ENCODE assay signal across 21 cellular contexts in the genomic region with DNA sequence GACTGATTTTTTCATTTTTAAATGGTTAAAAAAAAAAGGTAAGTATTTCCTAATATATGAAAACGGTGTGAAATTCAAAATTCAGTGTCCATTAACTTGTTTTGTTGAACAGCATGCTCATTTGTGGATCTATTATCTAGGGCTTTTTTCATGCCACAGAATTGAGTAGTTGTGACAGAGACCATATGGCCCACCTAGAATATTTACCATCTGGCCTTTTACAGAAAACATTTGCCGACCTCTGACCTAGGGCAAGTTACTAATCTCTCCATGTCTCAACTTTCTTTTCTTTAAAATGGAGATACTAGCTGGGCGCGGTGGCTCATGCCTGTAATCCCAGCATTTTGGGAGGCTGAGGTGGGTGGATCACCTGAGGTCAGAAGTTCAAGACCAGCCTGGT. TPM values are rescaled to one million over a fixed set of nuclear protein-coding genes. Genes with fewer than 3 reads are reported as not detected.
DNase-seq lines count a peak whose midpoint lies in the region; ATAC-seq, FAIRE-seq and TF ChIP-seq lines count a peak whose summit lies in the region.
"Had no signal": no experiment of that assay in that cellular context is flagged by ENCODE, and none has a peak within 500 bp of the region (broad histone marks: within the 10 kb centered on the region; RNA-seq: fewer than 3 reads in every experiment).

No MANE protein-coding gene starts in this region.

- peaks cover 86% of the 10 kb centered on the region for H3K4me1 Mint-ChIP-seq in osteocyte (ENCODE audit: unreplicated experiment)

- H3K36me3 Mint-ChIP-seq in osteocyte (ENCODE audit: unreplicated experiment), result no peaks in the 10 kb centered on the region

- H3K4me1 ChIP-seq in esophagus muscularis mucosa (peaks cover 52 to 70% (median 66%) of the 10 kb centered on the region in 4 donors), upper lobe of left lung (peaks cover 49 to 78% (median 59%) of the 10 kb centered on the region in 4 donors)

- intact Hi-C loops in esophagus muscularis mucosa (cut with DNase I), result no loop called here

- no peaks in the 10 kb centered on the region for H3K9me3 ChIP-seq in esophagus muscularis mucosa
- H3K9me3 ChIP-seq in upper lobe of left lung, result no peaks in the 10 kb centered on the region
- H3K9me3 ChIP-seq: SJCRH30 had no signal

- H3K36me3 ChIP-seq in esophagus muscularis mucosa (no peaks in the 10 kb centered on the region), upper lobe of left lung (no peaks in the 10 kb centered on the region)
- H3K36me3 ChIP-seq: SJCRH30 had no signal

- ATAC-seq in upper lobe of left lung (ENCODE audit: low FRiP score in 2 of 2) (no peak), HG03196 (IDR thresholded peaks at IDR 0.05; ENCODE audit: unreplicated experiment) (no peak)
- ATAC-seq: HCT116, PC-3 had no signal

- H3K4me3 Mint-ChIP-seq in osteocyte (ENCODE audit: unreplicated experiment), result no peak overlapping the region
- H3K4me3 Mint-ChIP-seq: CD14-positive monocyte had no signal

- no peaks in the 10 kb centered on the region for H3K9me3 Mint-ChIP-seq in osteocyte (ENCODE audit: unreplicated experiment)

- H3K27me3 ChIP-seq in esophagus muscularis mucosa (no peaks in the 10 kb centered on the region), upper lobe of left lung (no peaks in the 10 kb centered on the region)
- H3K27me3 ChIP-seq: SJCRH30 had no signal

- H3K27ac ChIP-seq in esophagus muscularis mucosa (replicated peaks in 1 of 4) (peak overlapping the region; percentile 7 to 89 (median 70)), upper lobe of left lung (peak overlapping the region in 3 of 4 donors; percentile 58 to 71 (median 60))
- H3K27ac ChIP-seq: 22Rv1, RWPE1, SJCRH30 had no signal

- H3K27me3 Mint-ChIP-seq in osteocyte (ENCODE audit: unreplicated experiment), result no peaks in the 10 kb centered on the region

- TF ChIP-seq POLR2A in esophagus muscularis mucosa (IDR thresholded peaks at IDR 0.05; ENCODE audit: low read depth) (no peak), upper lobe of left lung (IDR thresholded peaks at IDR 0.05) (no peak)

- H3K4me3 ChIP-seq in esophagus muscularis mucosa (no peak overlapping the region), upper lobe of left lung (no peak overlapping the region)
- H3K4me3 ChIP-seq: SJCRH30 had no signal

- DNase-seq in DMS 273 (lab: John Stamatoyannopoulos, UW; ENCODE audit: unreplicated experiment) (peak; percentile 49), DMS 273 treated with DMSO at 0.1 percent for 48 hours (lab: John Stamatoyannopoulos, UW) (no peak), esophagus muscularis mucosa (ENCODE audit: extremely low spot score) (no peak), osteocyte (ENCODE audit: extremely low spot score, unreplicated experiment) (no peak), upper lobe of left lung (no peak), HTR-8/SVneo (ENCODE audit: insufficient read length, low spot score) (no peak), NCI-H187 (lab: John Stamatoyannopoulos, UW) (no peak)
- DNase-seq: DND-41, GOT3, MM.1S, NCI-H1092 treated with DMSO at 0.1 percent for 48 hours, NCI-H146, NCI-H2081, NCI-H774, PC-3, SJCRH30 had no signal

- FAIRE-seq in HTR-8/SVneo (lab: Jason Lieb, UNC), result no peak

- TF ChIP-seq CTCF in esophagus muscularis mucosa (IDR thresholded peaks at IDR 0.05), result no peak
- TF ChIP-seq CTCF in osteocyte (IDR thresholded peaks at IDR 0.05), result no peak
- no peak for TF ChIP-seq CTCF in upper lobe of left lung (IDR thresholded peaks at IDR 0.05)

- WGBS in esophagus muscularis mucosa, result 92% methylated on average over 4 of the region's 4 CpGs
- WGBS in upper lobe of left lung, 2 donors, result 89 to 94% methylated on average over 4 of the region's 4 CpGs

- H3K27ac Mint-ChIP-seq in osteocyte (ENCODE audit: unreplicated experiment), result peak overlapping the region; percentile 96
- H3K27ac Mint-ChIP-seq: CD14-positive monocyte had no signal

- TF ChIP-seq EP300 in esophagus muscularis mucosa (IDR thresholded peaks at IDR 0.05) (no peak), upper lobe of left lung (IDR thresholded peaks at IDR 0.05) (no peak)

RNA-seq across cellular contexts. Expression of gene GRK5, which starts 41.3 kb away (rescaled TPM):
- total RNA-seq in esophagus muscularis mucosa (10 to 100 TPM; 39.6 to 64.4 (median 50.7) TPM), osteocyte (43.2 and 45.9 TPM in 2 replicates), upper lobe of left lung (10 to 100 TPM; 38.6 to 80.9 (median 61.1) TPM)
